Comparison of ENCODE assay signal across 19 cellular contexts in genomic region chr2:241029599-241030332, GRCh38. TPM values are rescaled to one million over a fixed set of nuclear protein-coding genes. Genes with fewer than 3 reads are reported as not detected.
DNase-seq lines count a peak whose midpoint lies in the region; ATAC-seq and TF ChIP-seq lines count a peak whose summit lies in the region.
"Had no signal": no experiment of that assay in that cellular context is flagged by ENCODE, and none has a peak within 500 bp of the region (broad histone marks: within the 10 kb centered on the region; RNA-seq: fewer than 3 reads in every experiment).

No MANE protein-coding gene starts in this region.

- no peak for ATAC-seq in Right ventricle myocardium superior (ENCODE audit: poor library complexity)
- ATAC-seq in esophagus mucosa: peak; percentile 38
- peak; percentile 30 to 38 for ATAC-seq in upper lobe of left lung (ENCODE audit: low FRiP score in 2 of 2)
- no peak for ATAC-seq in HG02642 (IDR thresholded peaks at IDR 0.05; ENCODE audit: poor library complexity, unreplicated experiment)
- ATAC-seq: PC-3 had no signal

- no peak overlapping the region for H3K4me2 ChIP-seq in MM.1S (ENCODE audit: low read depth, low read length)
- H3K4me2 ChIP-seq in PC-9: no peak overlapping the region

- H2AFZ ChIP-seq in MM.1S (ENCODE audit: low read length): no peak overlapping the region
- no peak overlapping the region for H2AFZ ChIP-seq in PC-9

- H3K9me3 ChIP-seq in upper lobe of left lung (peaks cover 8 to 19% (median 18%) of the 10 kb centered on the region in 4 donors), MM.1S (replicated peaks; ENCODE audit: insufficient read depth, low read length) (no peaks in the 10 kb centered on the region), PC-9 (ENCODE audit: insufficient read depth, low read depth) (peaks cover 21% of the 10 kb centered on the region)

- H3K9me2 ChIP-seq in MM.1S (replicated peaks; ENCODE audit: insufficient read depth, low read length) (no peaks in the 10 kb centered on the region), PC-9 (ENCODE audit: insufficient read depth) (no peaks in the 10 kb centered on the region)

- H3K4me3 ChIP-seq in upper lobe of left lung: no peak overlapping the region
- H3K4me3 ChIP-seq in MM.1S (ENCODE audit: low read length): no peak overlapping the region
- no peak overlapping the region for H3K4me3 ChIP-seq in PC-9
- H3K4me3 ChIP-seq: MG63 had no signal

- POLR2A ChIA-PET in PC-9 (lab: Charles Lee; ENCODE audit: unreplicated experiment): no interaction called here

- H3K27ac ChIP-seq in upper lobe of left lung (no peak overlapping the region), MM.1S (ENCODE audit: low read length) (no peak overlapping the region), PC-9 (no peak overlapping the region)

- TF ChIP-seq CTCF in upper lobe of left lung (IDR thresholded peaks at IDR 0.05) (no peak), MM.1S (IDR thresholded peaks at IDR 0.05; ENCODE audit: low read length) (no peak), PC-9 (conservative IDR thresholded peaks at IDR 0.05) (no peak)

- H3K4me1 ChIP-seq in upper lobe of left lung (peaks cover 0 to 6% (median 0%) of the 10 kb centered on the region in 4 donors), MM.1S (ENCODE audit: low read length) (no peaks in the 10 kb centered on the region), PC-9 (replicated peaks; ENCODE audit: insufficient read depth) (no peaks in the 10 kb centered on the region)
- H3K4me1 ChIP-seq: Caco-2 had no signal

- DNase-seq in cardiac septum (ENCODE audit: low spot score): peak; percentile 46
- DNase-seq in Right ventricle myocardium superior: no peak
- peak; percentile 81 for DNase-seq in mesenteric fat pad (ENCODE audit: low spot score)
- peak in 1 of 2 donors; percentile 76 for DNase-seq in upper lobe of left lung
- DNase-seq in MM.1S: no peak
- no peak for DNase-seq in PC-9
- DNase-seq: Caco-2; CD4-positive, CD25-positive, alpha-beta regulatory T cell; EL; IMR-90; Karpas-422; MG63; NCI-H1092 treated with DMSO at 0.1 percent for 48 hours; NCI-H2081 treated with DMSO at 0.1 percent for 48 hours; NCI-H510A; NCI-H774; PC-3 had no signal

- 75 to 93% methylated on average over 3 to 15 of the region's 17 CpGs for WGBS in upper lobe of left lung, 2 donors

- H3K36me3 ChIP-seq in upper lobe of left lung (peaks cover 0 to 27% (median 8%) of the 10 kb centered on the region in 4 donors), MM.1S (replicated peaks; ENCODE audit: insufficient read depth, low read length) (no peaks in the 10 kb centered on the region), PC-9 (ENCODE audit: low read depth) (no peaks in the 10 kb centered on the region)
- H3K36me3 ChIP-seq: MG63 had no signal

- no peak for TF ChIP-seq EP300 in upper lobe of left lung (IDR thresholded peaks at IDR 0.05)

- CTCF ChIA-PET in PC-9 (lab: Charles Lee): no interaction called here

- H3K27me3 ChIP-seq in upper lobe of left lung (no peaks in the 10 kb centered on the region), MM.1S (replicated peaks; ENCODE audit: insufficient read depth, low read length) (peaks cover 14% of the 10 kb centered on the region), PC-9 (ENCODE audit: insufficient read depth, low read depth) (0 out of 2 replicates have a peak, but pooled peaks cover 4% of the 10 kb centered on the region)
- H3K27me3 ChIP-seq: MG63 had no signal

- H4K20me1 ChIP-seq in MM.1S (ENCODE audit: insufficient read depth, low read length): no peaks in the 10 kb centered on the region
- no peaks in the 10 kb centered on the region for H4K20me1 ChIP-seq in PC-9 (ENCODE audit: insufficient read depth)

- no peak for TF ChIP-seq POLR2A in upper lobe of left lung (IDR thresholded peaks at IDR 0.05)

- no peak overlapping the region for H3K9ac ChIP-seq in MM.1S (ENCODE audit: low read length)

- no TSS peak for BruUV-seq in PC-9 (replicated peaks; lab: Mats Ljungman, UMichigan)

- H3K79me2 ChIP-seq in MM.1S (ENCODE audit: low read length) (no peaks in the 10 kb centered on the region), PC-9 (ENCODE audit: low read depth) (no peaks in the 10 kb centered on the region)

- intact Hi-C loops in cardiac septum (cut with DNase I) (no loop called here), Right ventricle myocardium superior (cut with DNase I) (no loop called here), PC-9 (cut with micrococcal nuclease; ENCODE audit: unreplicated experiment) (no loop called here)

- H3F3A ChIP-seq in MM.1S (ENCODE audit: insufficient read depth, low read length) (no peaks in the 10 kb centered on the region), PC-9 (ENCODE audit: insufficient read depth, low read depth) (0 out of 2 replicates have a peak, but pooled peaks cover 5% of the 10 kb centered on the region)

RNA-seq across cellular contexts. Expression of gene SNED1, which starts 31.3 kb away (rescaled TPM):
- total RNA-seq in cardiac septum (9.7 TPM), Right ventricle myocardium superior (8.0 TPM), esophagus mucosa (3.9 TPM), mesenteric fat pad (58.0 TPM), upper lobe of left lung (100 to 1,000 TPM in 1 of 6 donors, 10 to 100 TPM in 5; 26.0 to 189 (median 38.9) TPM), PC-9 (2021) (2.8 and 9.6 TPM in 2 replicates)
- total RNA-seq: Caco-2 had no signal

Comparison
In these comparisons a context has a peak if more than half of its experiments do, and no peak if none do; other contexts are left out.
1. DNase-seq: peak in cardiac septum (single experiment) and mesenteric fat pad (single experiment); none in Right ventricle myocardium superior (single experiment), MM.1S (single experiment) and PC-9 (0 of 2).
2. ATAC-seq: peak in esophagus mucosa (single experiment) and upper lobe of left lung (2 of 2); none in Right ventricle myocardium superior (single experiment) and HG02642 (single experiment).